Comparison of ENCODE assay signal across 23 cellular contexts in the genomic region with DNA sequence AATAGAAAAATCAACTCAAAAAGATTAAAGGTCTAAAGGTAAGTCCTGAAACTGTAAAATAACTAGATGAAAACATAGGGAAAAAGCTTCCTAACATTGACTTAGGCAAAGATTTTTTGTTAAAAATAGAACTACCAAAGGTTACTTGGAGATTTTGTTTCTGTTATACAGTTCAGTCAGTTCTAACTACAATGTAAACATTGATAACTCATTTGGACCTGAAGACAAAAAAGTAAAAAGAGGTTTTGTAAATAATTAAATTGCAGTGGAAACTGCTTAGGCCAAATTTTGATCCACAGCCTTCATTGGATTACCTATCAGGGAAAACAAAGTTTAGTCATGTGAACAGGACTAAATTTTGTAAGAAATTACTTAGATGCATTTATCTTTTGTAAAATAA.
"Had no signal": no experiment of that assay in that cellular context is flagged by ENCODE, and none has a peak within 500 bp of the region (broad histone marks: within the 10 kb centered on the region; RNA-seq: fewer than 3 reads in every experiment).

No MANE protein-coding gene starts in this region.

- H3K36me3 ChIP-seq: colonic mucosa, esophagus squamous epithelium, gastrocnemius medialis, heart right ventricle, left ventricle myocardium inferior, lower lobe of right lung had no signal

- DNase-seq: colonic mucosa; cortex of kidney; effector CD8-positive, alpha-beta T cell; effector memory CD8-positive, alpha-beta T cell; endodermal cell; erythroblast; esophagus squamous epithelium; foreskin fibroblast; foreskin melanocyte; gastrocnemius medialis; glutamatergic neuron; head of caudate nucleus; heart right ventricle; hippocampal formation; left cardiac atrium; left ventricle myocardium inferior; lower lobe of right lung; mesenchymal stem cell; mucosa of descending colon had no signal

- H3K27ac ChIP-seq: colonic mucosa, epithelial cell of prostate, esophagus squamous epithelium, gastrocnemius medialis, heart right ventricle, left ventricle myocardium inferior, lower lobe of right lung had no signal

- FAIRE-seq: endometrium, keratinocyte had no signal

- H3K4me1 ChIP-seq: colonic mucosa, esophagus squamous epithelium, gastrocnemius medialis, heart right ventricle, left ventricle myocardium inferior, lower lobe of right lung had no signal

- H3K9me3 ChIP-seq: colonic mucosa, esophagus squamous epithelium, gastrocnemius medialis, left ventricle myocardium inferior, lower lobe of right lung, mucosa of descending colon had no signal

- ATAC-seq: effector memory CD8-positive, alpha-beta T cell; esophagus mucosa; gastrocnemius medialis; heart right ventricle; left cardiac atrium; lower lobe of right lung; mucosa of descending colon had no signal

- H3K27me3 ChIP-seq: colonic mucosa, esophagus squamous epithelium, gastrocnemius medialis, heart right ventricle had no signal

- H3K4me3 ChIP-seq: colonic mucosa, esophagus squamous epithelium, gastrocnemius medialis, heart right ventricle, left ventricle myocardium inferior, lower lobe of right lung, mucosa of descending colon had no signal
